Comparison of ENCODE assay signal across 3 cellular contexts in genomic region chr10:121611431-121612159, GRCh38.
TF ChIP-seq lines count a peak whose summit lies in the region.

No MANE protein-coding gene starts in this region.

TF ChIP-seq in A549, 52 proteins besides CTCF, POLR2A, EP300 and RAD21:
- no peak for TF ChIP-seq ZC3H11A (IDR thresholded peaks at IDR 0.05)
- no peak for TF ChIP-seq ELK1 (IDR thresholded peaks at IDR 0.05; ENCODE audit: low read depth, low read length)
- no peak for TF ChIP-seq MYC (IDR thresholded peaks at IDR 0.05; ENCODE audit: borderline replicate concordance, low read length)
- no peak for TF ChIP-seq CEBPB (IDR thresholded peaks at IDR 0.05)
- no peak for TF ChIP-seq POLR2AphosphoS2 (conservative IDR thresholded peaks at IDR 0.05; ENCODE audit: low read length)

TF ChIP-seq in HEK293, 187 proteins besides CTCF, POLR2A, EP300 and RAD21:
- TF ChIP-seq ZNF513 (tag by site-specific recombination; IDR thresholded peaks at IDR 0.05) (no peak), ZNF366 (tag by site-specific recombination; conservative IDR thresholded peaks at IDR 0.05) (peak; percentile 97), ZBTB48 (tag by site-specific recombination; IDR thresholded peaks at IDR 0.05) (no peak), ZNF510 (tag by site-specific recombination; IDR thresholded peaks at IDR 0.05; ENCODE audit: insufficient replicate concordance) (no peak), ZNF10 (tag by site-specific recombination; IDR thresholded peaks at IDR 0.05) (no peak), ZNF521 (tag by site-specific recombination; IDR thresholded peaks at IDR 0.05) (no peak), ZNF501 (tag by site-specific recombination; IDR thresholded peaks at IDR 0.05) (no peak), ZNF169 (tag by site-specific recombination; IDR thresholded peaks at IDR 0.05) (no peak), ZNF488 (tag by site-specific recombination; IDR thresholded peaks at IDR 0.05) (no peak), PRDM1 (tag by site-specific recombination; IDR thresholded peaks at IDR 0.05) (0 out of 2 replicates have a peak, but pooled peaks have one; percentile 36), ZNF561 (tag by site-specific recombination; IDR thresholded peaks at IDR 0.05; ENCODE audit: borderline replicate concordance) (no peak), ZNF155 (tag by site-specific recombination; IDR thresholded peaks at IDR 0.05) (no peak), ZNF830 (tag by site-specific recombination; IDR thresholded peaks at IDR 0.05; ENCODE audit: low read depth) (no peak), ZSCAN16 (tag by site-specific recombination; IDR thresholded peaks at IDR 0.05) (no peak), KLF7 (tag by site-specific recombination; IDR thresholded peaks at IDR 0.05; ENCODE audit: borderline replicate concordance) (no peak), KLF9 (tag by site-specific recombination; IDR thresholded peaks at IDR 0.05; ENCODE audit: low read depth) (no peak), REPIN1 (tag by site-specific recombination; IDR thresholded peaks at IDR 0.05; ENCODE audit: low read depth) (no peak), ZNF341 (tag by site-specific recombination; IDR thresholded peaks at IDR 0.05; ENCODE audit: low read depth) (no peak), ZIC2 (tag by site-specific recombination; IDR thresholded peaks at IDR 0.05) (0 out of 2 replicates have a peak, but pooled peaks have one; percentile 4), ZNF639 (tag by site-specific recombination; IDR thresholded peaks at IDR 0.05) (no peak), ELK4 (IDR thresholded peaks at IDR 0.05; ENCODE audit: borderline replicate concordance, low read depth, low read length) (no peak), ZBTB17 (tag by site-specific recombination; IDR thresholded peaks at IDR 0.05) (peak; percentile 13; the same call in 1 of the 2 replicates)

TF ChIP-seq in H1, 55 proteins besides CTCF, POLR2A, EP300 and RAD21:
- TF ChIP-seq POLR2AphosphoS5 (IDR thresholded peaks at IDR 0.05; ENCODE audit: low read depth, low read length) (no peak), ATF3 (IDR thresholded peaks at IDR 0.05; ENCODE audit: insufficient read depth, low read depth, low read length) (no peak), SIX5 (IDR thresholded peaks at IDR 0.05; ENCODE audit: low read depth, low read length) (no peak), CBX5 (IDR thresholded peaks at IDR 0.05; ENCODE audit: low read depth, low read length) (no peak), ZNF274 (IDR thresholded peaks at IDR 0.05; ENCODE audit: borderline replicate concordance, extremely low read depth, low read length) (no peak), SAP30 (IDR thresholded peaks at IDR 0.05; ENCODE audit: insufficient read depth, insufficient replicate concordance, low read length) (no peak), BRCA1 (IDR thresholded peaks at IDR 0.05; ENCODE audit: low read depth, low read length) (no peak), SUZ12 (IDR thresholded peaks at IDR 0.05; ENCODE audit: low read length) (no peak)
